ENCODE assay signal across 8 cellular contexts in the genomic region with DNA sequence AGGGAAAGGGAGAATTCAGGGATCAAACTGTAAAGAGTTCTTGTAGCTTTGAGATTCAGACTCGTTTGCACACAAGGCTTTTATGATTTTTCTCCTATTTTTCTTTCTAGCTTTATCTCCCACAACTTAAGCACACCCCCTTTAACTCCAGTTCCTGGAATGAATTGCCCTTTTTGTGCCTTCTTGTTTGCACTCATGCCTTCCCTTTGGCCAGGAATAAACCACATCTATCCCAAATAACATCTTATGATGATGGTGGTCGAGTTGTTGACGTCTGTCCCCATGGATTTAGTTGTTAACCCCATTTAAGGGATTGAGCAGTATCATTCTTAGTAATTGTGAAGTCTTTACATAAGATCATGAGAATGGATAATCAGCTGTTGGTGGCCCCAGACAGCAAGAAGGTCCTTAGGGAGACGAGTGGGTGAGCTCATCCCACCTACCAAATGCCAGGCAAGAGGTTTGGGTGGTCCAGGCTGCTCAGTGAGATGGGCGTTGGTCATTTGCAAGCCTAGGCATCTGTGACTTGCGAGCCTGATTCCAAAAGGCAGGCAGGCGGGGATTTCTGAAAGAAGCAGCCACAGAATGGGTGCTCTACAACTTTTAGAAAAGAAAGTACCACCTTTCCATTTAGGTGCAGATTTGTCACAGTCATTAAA. TPM values are rescaled to one million over a fixed set of nuclear protein-coding genes. Genes with fewer than 3 reads are reported as not detected.
DNase-seq lines count a peak whose midpoint lies in the region; ATAC-seq lines count a peak whose summit lies in the region.

No MANE protein-coding gene starts in this region.

- H3K36me3 Mint-ChIP-seq in activated T-helper 1 cell treated with anti-CD3 and anti-CD28 coated beads, Interleukin-12 subunit alpha, Interleukin-12 subunit beta, Interleukin-2, Interleukin-4 antibody, amounts not matched to agents 30 ng/mL and 10 ng/mL and 1 ng/mL, durations not matched to agents 14 hours and 24 hours and 36 hours (ENCODE audit: low read depth) = peaks cover 26% of the 10 kb centered on the region

- H3K9ac ChIP-seq in iPS-20b (ENCODE audit: low read depth, low read length) = peak overlapping the region; percentile 83; the same call in 1 of the 2 replicates
- peak overlapping the region in 4 of 5 donors; percentile 6 to 88 (median 42) for H3K9ac ChIP-seq in subcutaneous abdominal adipose tissue (ENCODE audit: low read length in 5 of 5)

- H3K27me3 Mint-ChIP-seq in activated T-helper 1 cell treated with anti-CD3 and anti-CD28 coated beads, Interleukin-12 subunit alpha, Interleukin-12 subunit beta, Interleukin-2, Interleukin-4 antibody, amounts not matched to agents 30 ng/mL and 10 ng/mL and 1 ng/mL, durations not matched to agents 14 hours and 24 hours and 36 hours (ENCODE audit: insufficient read depth) = no peaks in the 10 kb centered on the region

- intact Hi-C loops in activated T-helper 1 cell treated with anti-CD3 and anti-CD28 coated beads, Interleukin-12 subunit alpha, Interleukin-12 subunit beta, Interleukin-2, Interleukin-4 antibody, amounts not matched to agents 30 ng/mL and 10 ng/mL and 1 ng/mL, durations not matched to agents 14 hours and 24 hours and 36 hours (cut with micrococcal nuclease) = loop anchor here (1.0 to 10.0 kb wide), 7 partner anchors 24 to 1370 kb away; partner anchors contain the start of genes ECI2, GMDS, SERPINB1 and SERPINB9

- peak overlapping the region; percentile 96 for H3K4me3 Mint-ChIP-seq in activated T-helper 1 cell treated with anti-CD3 and anti-CD28 coated beads, Interleukin-12 subunit alpha, Interleukin-12 subunit beta, Interleukin-2, Interleukin-4 antibody, amounts not matched to agents 30 ng/mL and 10 ng/mL and 1 ng/mL, durations not matched to agents 14 hours and 24 hours and 36 hours

- ATAC-seq in GM19395 (IDR thresholded peaks at IDR 0.05; ENCODE audit: unreplicated experiment) = no peak
- ATAC-seq in HG02970 (IDR thresholded peaks at IDR 0.05; ENCODE audit: low FRiP score, unreplicated experiment) = no peak

- DNase-seq in NCI-H82 (lab: John Stamatoyannopoulos, UW) (peak; percentile 32), NCI-H82 treated with DMSO at 0.1 percent for 48 hours (lab: John Stamatoyannopoulos, UW; ENCODE audit: unreplicated experiment) (no peak), NCI-H1417 (lab: John Stamatoyannopoulos, UW) (no peak)
- DNase-seq in activated T-helper 1 cell treated with anti-CD3 and anti-CD28 coated beads, Interleukin-12 subunit alpha, Interleukin-12 subunit beta, Interleukin-2, Interleukin-4 antibody, amounts not matched to agents 30 ng/mL and 10 ng/mL and 1 ng/mL, durations not matched to agents 14 hours and 24 hours and 36 hours (ENCODE audit: low spot score) = no peak

- H3K27me3 ChIP-seq in iPS-20b (ENCODE audit: insufficient read depth, low read length) (no peaks in the 10 kb centered on the region), subcutaneous abdominal adipose tissue (ENCODE audit: control insufficient read depth in 5 of 5, insufficient read depth in 4 of 5, low read length in 5 of 5) (no peaks in the 10 kb centered on the region)

- peak overlapping the region; percentile 5 for H3K27ac Mint-ChIP-seq in activated T-helper 1 cell treated with anti-CD3 and anti-CD28 coated beads, Interleukin-12 subunit alpha, Interleukin-12 subunit beta, Interleukin-2, Interleukin-4 antibody, amounts not matched to agents 30 ng/mL and 10 ng/mL and 1 ng/mL, durations not matched to agents 14 hours and 24 hours and 36 hours

- H3K9me3 ChIP-seq in iPS-20b (ENCODE audit: insufficient read depth, low read depth, low read length) (no peaks in the 10 kb centered on the region), subcutaneous abdominal adipose tissue (ENCODE audit: control insufficient read depth in 5 of 5, low read length in 5 of 5) (no peaks in the 10 kb centered on the region)

- no peaks in the 10 kb centered on the region for H3K9me3 Mint-ChIP-seq in activated T-helper 1 cell treated with anti-CD3 and anti-CD28 coated beads, Interleukin-12 subunit alpha, Interleukin-12 subunit beta, Interleukin-2, Interleukin-4 antibody, amounts not matched to agents 30 ng/mL and 10 ng/mL and 1 ng/mL, durations not matched to agents 14 hours and 24 hours and 36 hours

- peaks cover 50% of the 10 kb centered on the region for H3K4me1 Mint-ChIP-seq in activated T-helper 1 cell treated with anti-CD3 and anti-CD28 coated beads, Interleukin-12 subunit alpha, Interleukin-12 subunit beta, Interleukin-2, Interleukin-4 antibody, amounts not matched to agents 30 ng/mL and 10 ng/mL and 1 ng/mL, durations not matched to agents 14 hours and 24 hours and 36 hours (ENCODE audit: low read depth)

- H3K27ac ChIP-seq in iPS-20b (ENCODE audit: low read length) (no peak overlapping the region), subcutaneous abdominal adipose tissue (ENCODE audit: low read depth, low read length) (no peak overlapping the region)

- H3K36me3 ChIP-seq in iPS-20b (ENCODE audit: insufficient read depth, low read depth, low read length) = peaks cover 24% of the 10 kb centered on the region
- peaks cover 0 to 11% (median 8%) of the 10 kb centered on the region in 5 donors for H3K36me3 ChIP-seq in subcutaneous abdominal adipose tissue (ENCODE audit: control insufficient read depth in 5 of 5, insufficient read depth in 5 of 5, low read length in 5 of 5)

- H3K4me3 ChIP-seq in iPS-20b (ENCODE audit: low read length) (peak overlapping the region; percentile 93), subcutaneous abdominal adipose tissue (ENCODE audit: low read depth in 1 of 5, low read length in 5 of 5) (peak overlapping the region; percentile 31 to 87 (median 84))

- H3K4me1 ChIP-seq in iPS-20b (ENCODE audit: insufficient read depth, low read length) (peaks cover 21% of the 10 kb centered on the region; the same call in 1 of the 2 replicates), subcutaneous abdominal adipose tissue (ENCODE audit: control insufficient read depth in 5 of 5, insufficient read depth in 5 of 5, low read length in 5 of 5) (peaks cover 3 to 47% (median 37%) of the 10 kb centered on the region in 5 donors)

RNA-seq across cellular contexts. Expression of gene WRNIP1, which starts 2.3 kb away (rescaled TPM):
- 47.5 and 51.3 TPM in 2 replicates for total RNA-seq in activated T-helper 1 cell treated with anti-CD3 and anti-CD28 coated beads, Interleukin-12 subunit alpha, Interleukin-12 subunit beta, Interleukin-2, Interleukin-4 antibody, amounts not matched to agents 30 ng/mL and 10 ng/mL and 1 ng/mL, durations not matched to agents 14 hours and 24 hours and 36 hours

RNA-seq across cellular contexts. Expression of gene MYLK4, which starts 16.7 kb away (rescaled TPM):
- total RNA-seq in activated T-helper 1 cell treated with anti-CD3 and anti-CD28 coated beads, Interleukin-12 subunit alpha, Interleukin-12 subunit beta, Interleukin-2, Interleukin-4 antibody, amounts not matched to agents 30 ng/mL and 10 ng/mL and 1 ng/mL, durations not matched to agents 14 hours and 24 hours and 36 hours = 0.10 TPM in 2 replicates
